19 cellular contexts compared by ENCODE assay signal in the genomic region with DNA sequence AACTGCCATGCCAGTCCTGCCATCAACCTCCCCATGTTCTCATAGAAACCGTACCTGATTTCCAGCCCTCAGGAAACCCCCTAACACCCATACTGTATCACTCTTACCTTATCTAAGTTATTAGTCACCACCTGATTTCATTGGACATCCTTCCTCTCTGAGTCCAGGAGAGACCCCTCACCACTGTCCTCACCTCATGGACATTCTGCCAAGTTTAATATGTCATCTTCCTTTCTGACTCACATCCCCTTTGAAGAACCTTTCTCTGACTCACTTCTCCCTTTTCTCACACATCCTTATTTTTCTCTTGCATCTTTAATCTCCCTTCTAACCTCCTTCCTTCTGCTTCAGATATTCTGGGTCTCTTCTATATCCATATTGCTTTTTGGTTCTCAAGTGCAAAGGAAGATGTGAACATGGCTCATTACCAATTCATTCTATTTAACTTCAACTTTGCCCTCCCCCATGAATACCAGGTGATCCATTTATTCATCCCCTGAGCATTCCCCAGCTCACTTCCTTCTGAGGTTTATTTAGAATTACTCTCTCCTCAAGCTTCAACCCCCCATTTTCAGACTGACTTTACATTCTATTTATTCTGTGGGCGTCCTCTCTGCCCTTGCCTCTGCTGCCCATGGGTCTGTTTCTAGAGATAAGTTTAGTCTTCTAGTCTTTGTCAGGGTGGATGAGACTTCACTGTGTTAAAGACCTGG.
DNase-seq lines count a peak whose midpoint lies in the region; ATAC-seq, FAIRE-seq and TF ChIP-seq lines count a peak whose summit lies in the region.
"Had no signal": no experiment of that assay in that cellular context is flagged by ENCODE, and none has a peak within 500 bp of the region (broad histone marks: within the 10 kb centered on the region; RNA-seq: fewer than 3 reads in every experiment).

No MANE protein-coding gene starts in this region.

- no peaks in the 10 kb centered on the region for H3K36me3 Mint-ChIP-seq in astrocyte (ENCODE audit: low read depth, unreplicated experiment)
- H3K36me3 Mint-ChIP-seq: activated CD8-positive, alpha-beta memory T cell treated with anti-CD3 and anti-CD28 coated beads, Interleukin-2, amount 10 ng/mL, durations not matched to agents 7 days and 5 days; immature natural killer cell had no signal

- H3K36me3 ChIP-seq in astrocyte (ENCODE audit: insufficient read depth, low read length) (no peaks in the 10 kb centered on the region), GM23248 (ENCODE audit: low read depth) (no peaks in the 10 kb centered on the region)

- in situ Hi-C loops in GM23248 (cut with MboI) = no loop called here

- H2AFZ ChIP-seq in astrocyte (ENCODE audit: low read depth, low read length) (no peak overlapping the region), GM23248 (no peak overlapping the region)

- H3K4me1 ChIP-seq in astrocyte (ENCODE audit: insufficient read depth, low read length) (peaks cover 17% of the 10 kb centered on the region), GM23248 (ENCODE audit: insufficient read depth) (no peaks in the 10 kb centered on the region)

- no peaks in the 10 kb centered on the region for H3K9me3 ChIP-seq in astrocyte (ENCODE audit: insufficient read depth, low read depth, low read length)
- H3K9me3 ChIP-seq in GM23248 (ENCODE audit: low read depth) = no peaks in the 10 kb centered on the region

- H3K9ac ChIP-seq in astrocyte (ENCODE audit: low read length) (peak overlapping the region; percentile 33), GM23248 (no peak overlapping the region)
- H3K9ac ChIP-seq: KMS-11 had no signal

- H3F3A ChIP-seq in GM23248 (ENCODE audit: insufficient read depth) = no peaks in the 10 kb centered on the region

- no peaks in the 10 kb centered on the region for H3K27me3 ChIP-seq in astrocyte (ENCODE audit: insufficient read depth, low read length)
- H3K27me3 ChIP-seq in GM23248 (replicated peaks; ENCODE audit: insufficient read depth) = no peaks in the 10 kb centered on the region

- H3K4me3 Mint-ChIP-seq in astrocyte (ENCODE audit: unreplicated experiment) = no peak overlapping the region
- H3K4me3 Mint-ChIP-seq: activated CD8-positive, alpha-beta memory T cell treated with anti-CD3 and anti-CD28 coated beads, Interleukin-2, amount 10 ng/mL, durations not matched to agents 7 days and 5 days; immature natural killer cell had no signal

- peak; percentile 62 for DNase-seq in Daoy (ENCODE audit: low read depth)
- peak; percentile 5 for DNase-seq in LHCN-M2 (ENCODE audit: low read depth)
- DNase-seq in astrocyte (ENCODE audit: low read depth) = peak; percentile 83
- peak; percentile 81 for DNase-seq in iris pigment epithelial cell (ENCODE audit: low read depth)
- DNase-seq in activated CD8-positive, alpha-beta memory T cell treated with anti-CD3 and anti-CD28 coated beads for 24 hours = no peak
- DNase-seq in GM23248 = no peak
- no peak for DNase-seq in HT-29 (ENCODE audit: low spot score)
- DNase-seq: activated CD8-positive, alpha-beta memory T cell treated with anti-CD3 and anti-CD28 coated beads, Interleukin-2, amount 10 ng/mL, durations not matched to agents 7 days and 5 days; cortex of kidney; immature natural killer cell; NCI-H1436; NCI-H2227 treated with DMSO at 0.1 percent for 48 hours; NK-92 treated with Interleukin-12 subunit alpha and Interleukin-12 subunit beta, amount 100 ng/mL, for 24 hours; Right ventricle myocardium superior had no signal

- H3K4me1 Mint-ChIP-seq in astrocyte (ENCODE audit: low read depth, unreplicated experiment) = peaks cover 2% of the 10 kb centered on the region
- H3K4me1 Mint-ChIP-seq: activated CD8-positive, alpha-beta memory T cell treated with anti-CD3 and anti-CD28 coated beads, Interleukin-2, amount 10 ng/mL, durations not matched to agents 7 days and 5 days; immature natural killer cell had no signal

- no peak for TF ChIP-seq CTCF in astrocyte (IDR thresholded peaks at IDR 0.05; ENCODE audit: insufficient read depth, low read depth, low read length)

- peak overlapping the region; percentile 64 for H3K27ac ChIP-seq in astrocyte (ENCODE audit: low read depth, low read length)
- H3K27ac ChIP-seq in GM23248 = no peak overlapping the region
- H3K27ac ChIP-seq: KMS-11 had no signal

- peak overlapping the region; percentile 66 for H3K4me2 ChIP-seq in astrocyte (ENCODE audit: low read length)
- no peak overlapping the region for H3K4me2 ChIP-seq in GM23248 (ENCODE audit: unreplicated experiment)
- H3K4me2 ChIP-seq: KMS-11 had no signal

- no peak overlapping the region for H3K27ac Mint-ChIP-seq in astrocyte (ENCODE audit: unreplicated experiment)
- H3K27ac Mint-ChIP-seq: activated CD8-positive, alpha-beta memory T cell treated with anti-CD3 and anti-CD28 coated beads, Interleukin-2, amount 10 ng/mL, durations not matched to agents 7 days and 5 days; activated T-helper 2 cell treated with anti-CD3 and anti-CD28 coated beads, Interferon-gamma antibody, Interleukin-2, Interleukin-4, amounts not matched to agents 10 μg/mL and 5 μg/mL and 100 μg/mL, durations not matched to agents 14 hours and 24 hours and 36 hours; immature natural killer cell had no signal

- peak; percentile 70 for FAIRE-seq in astrocyte (lab: Jason Lieb, UNC)
- FAIRE-seq: G401.6, GM12891 had no signal

- no peaks in the 10 kb centered on the region for H3K79me2 ChIP-seq in astrocyte (ENCODE audit: insufficient read depth, low read length)
- H3K79me2 ChIP-seq in GM23248 (ENCODE audit: insufficient read depth) = no peaks in the 10 kb centered on the region

- H3K4me3 ChIP-seq in astrocyte (ENCODE audit: insufficient read depth, low read depth, low read length) = no peak overlapping the region
- H3K4me3 ChIP-seq in GM23248 = no peak overlapping the region

- 35% methylated on average over 2 of the region's 2 CpGs for WGBS in GM23248 (ENCODE audit: low coverage in 1 of 2, low lambda C conversion rate in 2 of 2, missing lambda C conversion rate in 2 of 2), 2 experiments

- H4K20me1 ChIP-seq in astrocyte (ENCODE audit: insufficient read depth, low read length) (no peaks in the 10 kb centered on the region), GM23248 (ENCODE audit: insufficient read depth) (no peaks in the 10 kb centered on the region)

- H3K9me3 Mint-ChIP-seq in astrocyte (ENCODE audit: unreplicated experiment) = no peaks in the 10 kb centered on the region

- ATAC-seq in GM21515 (IDR thresholded peaks at IDR 0.05; ENCODE audit: unreplicated experiment) = no peak
- ATAC-seq: activated CD8-positive, alpha-beta memory T cell treated with anti-CD3 and anti-CD28 coated beads, Interleukin-2, amount 10 ng/mL, durations not matched to agents 7 days and 5 days had no signal

- H3K27me3 Mint-ChIP-seq in astrocyte (ENCODE audit: low read depth, unreplicated experiment) = peaks cover 3% of the 10 kb centered on the region
- H3K27me3 Mint-ChIP-seq: activated CD8-positive, alpha-beta memory T cell treated with anti-CD3 and anti-CD28 coated beads, Interleukin-2, amount 10 ng/mL, durations not matched to agents 7 days and 5 days had no signal

- H3K9me2 ChIP-seq in GM23248 (ENCODE audit: insufficient read depth) = no peaks in the 10 kb centered on the region

Comparison
In these comparisons a context has a peak if more than half of its experiments do, and no peak if none do; other contexts are left out.
1. DNase-seq: peak in Daoy (single experiment), LHCN-M2 (single experiment), astrocyte (single experiment) and iris pigment epithelial cell (single experiment); none in activated CD8-positive, alpha-beta memory T cell treated with anti-CD3 and anti-CD28 coated beads for 24 hours (single experiment), GM23248 (single experiment) and HT-29 (single experiment).